ENCODE assay signal across 10 cellular contexts in the genomic region with DNA sequence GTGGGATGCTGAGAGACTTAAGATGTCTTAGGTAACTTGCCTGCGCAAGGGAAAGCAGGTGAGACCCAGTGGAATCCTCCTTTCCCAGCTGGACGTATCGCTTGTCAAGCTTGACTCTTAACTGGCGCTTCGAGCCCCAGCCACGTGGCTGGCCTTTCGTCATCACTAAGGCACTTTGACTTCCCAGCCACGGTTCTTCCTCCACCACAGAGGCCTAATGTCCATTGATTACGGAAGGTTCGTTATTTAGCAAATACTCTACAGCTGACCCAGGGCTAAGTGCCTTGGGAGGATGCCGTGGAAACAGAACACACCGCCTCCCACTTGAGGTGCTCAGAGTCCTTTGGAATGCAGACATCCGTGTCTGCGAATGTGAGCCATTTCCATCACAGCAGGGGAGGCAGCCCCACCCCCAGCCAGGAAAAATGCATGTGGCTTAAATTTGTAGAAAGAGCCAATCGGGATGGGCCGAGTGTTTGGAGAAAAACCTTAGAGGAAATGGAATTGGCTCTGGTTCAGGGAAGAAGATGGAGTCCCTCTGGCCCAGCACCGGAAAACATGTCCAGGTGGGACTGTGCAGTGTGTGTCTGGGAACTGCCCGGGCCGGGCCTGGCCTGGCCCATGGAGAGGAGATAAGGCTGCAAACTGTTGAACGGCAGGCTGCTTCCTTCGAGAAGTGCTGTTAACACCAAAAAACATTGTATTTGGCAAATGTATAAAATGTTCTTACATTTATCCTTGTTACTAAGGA.
DNase-seq lines count a peak whose midpoint lies in the region; ATAC-seq, FAIRE-seq and TF ChIP-seq lines count a peak whose summit lies in the region.
"Had no signal": no experiment of that assay in that cellular context is flagged by ENCODE, and none has a peak within 500 bp of the region (broad histone marks: within the 10 kb centered on the region; RNA-seq: fewer than 3 reads in every experiment).

No MANE protein-coding gene starts in this region.

- DNase-seq in AG10803 (ENCODE audit: low read depth) (peak; percentile 58), DND-41 (no peak), astrocyte (ENCODE audit: low read depth) (peak; percentile 62), memory B cell (ENCODE audit: low spot score in 2 of 2) (no peak), Calu3 (no peak), endothelial cell (ENCODE audit: low spot score) (no peak), COLO829 (ENCODE audit: low spot score) (no peak)
- no peak for DNase-seq in activated CD4-positive, alpha-beta memory T cell treated with anti-CD3 and anti-CD28 coated beads, Interleukin-2, amount 10 ng/mL, durations not matched to agents 7 days and 5 days
- DNase-seq: activated naive CD4-positive, alpha-beta T cell treated with anti-CD3 and anti-CD28 coated beads, Interleukin-2, amount 50 U/mL, for 16 hours; T1000 had no signal

- BruUV-seq in Calu3 (replicated peaks; lab: Mats Ljungman, UMichigan) = no TSS peak

- H2AFZ ChIP-seq in DND-41 (ENCODE audit: low read depth, low read length) = no peak overlapping the region
- peak overlapping the region; percentile 13 for H2AFZ ChIP-seq in astrocyte (ENCODE audit: low read depth, low read length)

- H4K20me1 ChIP-seq in DND-41 (ENCODE audit: insufficient read depth, low read length) = no peaks in the 10 kb centered on the region
- H4K20me1 ChIP-seq in astrocyte (ENCODE audit: insufficient read depth, low read length) = no peaks in the 10 kb centered on the region

- TF ChIP-seq CTCF in AG10803 (conservative IDR thresholded peaks at IDR 0.05; ENCODE audit: low read length) (no peak), DND-41 (IDR thresholded peaks at IDR 0.05; ENCODE audit: borderline replicate concordance, extremely low read depth, low read length, poor library complexity, severe bottlenecking) (no peak), astrocyte (IDR thresholded peaks at IDR 0.05; ENCODE audit: insufficient read depth, low read depth, low read length) (no peak), Calu3 (IDR thresholded peaks at IDR 0.05; ENCODE audit: unreplicated experiment) (no peak), endothelial cell (IDR thresholded peaks at IDR 0.05; ENCODE audit: unreplicated experiment) (no peak)

- H3K36me3 Mint-ChIP-seq in astrocyte (ENCODE audit: low read depth, unreplicated experiment) (peaks cover 5% of the 10 kb centered on the region), memory B cell (peaks cover 23% of the 10 kb centered on the region), Calu3 (ENCODE audit: insufficient read depth, unreplicated experiment) (peaks cover 8% of the 10 kb centered on the region), endothelial cell (ENCODE audit: low read depth, unreplicated experiment) (peaks cover 4% of the 10 kb centered on the region)
- peaks cover 58% of the 10 kb centered on the region for H3K36me3 Mint-ChIP-seq in activated CD4-positive, alpha-beta memory T cell treated with anti-CD3 and anti-CD28 coated beads, Interleukin-2, amount 10 ng/mL, durations not matched to agents 7 days and 5 days (ENCODE audit: low read depth)

- H3K36me3 ChIP-seq in DND-41 (ENCODE audit: insufficient read depth, low read length) (no peaks in the 10 kb centered on the region), astrocyte (ENCODE audit: insufficient read depth, low read length) (no peaks in the 10 kb centered on the region)

- H3K27ac Mint-ChIP-seq in astrocyte (ENCODE audit: unreplicated experiment) = peak overlapping the region; percentile 95
- H3K27ac Mint-ChIP-seq in memory B cell = peak overlapping the region; percentile 97
- no peak overlapping the region for H3K27ac Mint-ChIP-seq in Calu3 (ENCODE audit: unreplicated experiment)
- H3K27ac Mint-ChIP-seq in endothelial cell (ENCODE audit: unreplicated experiment) = no peak overlapping the region
- H3K27ac Mint-ChIP-seq in activated CD4-positive, alpha-beta memory T cell treated with anti-CD3 and anti-CD28 coated beads, Interleukin-2, amount 10 ng/mL, durations not matched to agents 7 days and 5 days = no peak overlapping the region

- H3K27me3 Mint-ChIP-seq in astrocyte (ENCODE audit: low read depth, unreplicated experiment) (peaks cover 6% of the 10 kb centered on the region), memory B cell (no peaks in the 10 kb centered on the region), Calu3 (ENCODE audit: unreplicated experiment) (no peaks in the 10 kb centered on the region), endothelial cell (ENCODE audit: unreplicated experiment) (no peaks in the 10 kb centered on the region)
- H3K27me3 Mint-ChIP-seq in activated CD4-positive, alpha-beta memory T cell treated with anti-CD3 and anti-CD28 coated beads, Interleukin-2, amount 10 ng/mL, durations not matched to agents 7 days and 5 days = no peaks in the 10 kb centered on the region

- H3K4me3 Mint-ChIP-seq in astrocyte (ENCODE audit: unreplicated experiment) = no peak overlapping the region
- peak overlapping the region; percentile 47 for H3K4me3 Mint-ChIP-seq in memory B cell
- H3K4me3 Mint-ChIP-seq in Calu3 (ENCODE audit: low read depth, unreplicated experiment) = no peak overlapping the region
- no peak overlapping the region for H3K4me3 Mint-ChIP-seq in endothelial cell (ENCODE audit: unreplicated experiment)
- H3K4me3 Mint-ChIP-seq in activated CD4-positive, alpha-beta memory T cell treated with anti-CD3 and anti-CD28 coated beads, Interleukin-2, amount 10 ng/mL, durations not matched to agents 7 days and 5 days = no peak overlapping the region

- CTCF ChIA-PET in Calu3 (lab: Charles Lee) = no interaction called here
- CTCF ChIA-PET in activated CD4-positive, alpha-beta memory T cell treated with anti-CD3 and anti-CD28 coated beads, Interleukin-2, amount 10 ng/mL, durations not matched to agents 7 days and 5 days (lab: Charles Lee) = no interaction called here

- no peaks in the 10 kb centered on the region for H3K27me3 ChIP-seq in DND-41 (ENCODE audit: insufficient read depth, low read length, poor library complexity)
- H3K27me3 ChIP-seq in astrocyte (ENCODE audit: insufficient read depth, low read length) = no peaks in the 10 kb centered on the region

- H3K4me3 ChIP-seq in AG10803 (ENCODE audit: low read length) (no peak overlapping the region), DND-41 (ENCODE audit: low read depth in 1 of 2, low read length in 2 of 2) (peak overlapping the region in 1 of 2 experiments; percentile 81; a peak in 2 of 4 replicates), astrocyte (ENCODE audit: insufficient read depth, low read depth, low read length) (no peak overlapping the region)

- H3K4me2 ChIP-seq in DND-41 (ENCODE audit: insufficient read depth, low read length) = peak overlapping the region; percentile 86
- H3K4me2 ChIP-seq in astrocyte (ENCODE audit: low read length) = no peak overlapping the region

- H3K4me1 ChIP-seq in DND-41 (ENCODE audit: insufficient read depth, low read length) = peaks cover 28% of the 10 kb centered on the region
- H3K4me1 ChIP-seq in astrocyte (ENCODE audit: insufficient read depth, low read length) = peaks cover 13% of the 10 kb centered on the region

- H3K79me2 ChIP-seq in DND-41 (ENCODE audit: insufficient read depth, low read length) (no peaks in the 10 kb centered on the region), astrocyte (ENCODE audit: insufficient read depth, low read length) (no peaks in the 10 kb centered on the region)

- H3K9me3 ChIP-seq in DND-41 (ENCODE audit: insufficient read depth, low read length, severe bottlenecking) (no peaks in the 10 kb centered on the region), astrocyte (ENCODE audit: insufficient read depth, low read depth, low read length) (no peaks in the 10 kb centered on the region)

- intact Hi-C loops in Calu3 (cut with micrococcal nuclease; ENCODE audit: unreplicated experiment) = no loop called here

- H3K9ac ChIP-seq in DND-41 (ENCODE audit: low read depth, low read length) (peak overlapping the region; percentile 62), astrocyte (ENCODE audit: low read length) (no peak overlapping the region)

- H3K9me3 Mint-ChIP-seq in astrocyte (ENCODE audit: unreplicated experiment) (no peaks in the 10 kb centered on the region), memory B cell (no peaks in the 10 kb centered on the region), Calu3 (ENCODE audit: low read depth, unreplicated experiment) (no peaks in the 10 kb centered on the region), endothelial cell (ENCODE audit: unreplicated experiment) (no peaks in the 10 kb centered on the region)
- H3K9me3 Mint-ChIP-seq in activated CD4-positive, alpha-beta memory T cell treated with anti-CD3 and anti-CD28 coated beads, Interleukin-2, amount 10 ng/mL, durations not matched to agents 7 days and 5 days = no peaks in the 10 kb centered on the region

- ATAC-seq in DND-41 (ENCODE audit: insufficient read depth, low read depth) (no peak), memory B cell (ENCODE audit: low read depth) (no peak)

- no peak for FAIRE-seq in astrocyte (lab: Jason Lieb, UNC)

- POLR2A ChIA-PET in activated CD4-positive, alpha-beta memory T cell treated with anti-CD3 and anti-CD28 coated beads, Interleukin-2, amount 10 ng/mL, durations not matched to agents 7 days and 5 days (lab: Charles Lee) = interaction anchor here (2.9 kb wide), 1 partner anchor 56 kb away, joined by 22 read pairs; no protein-coding TSS in a partner anchor

- peak overlapping the region; percentile 93 for H3K27ac ChIP-seq in DND-41 (ENCODE audit: low read length)
- no peak overlapping the region for H3K27ac ChIP-seq in astrocyte (ENCODE audit: low read depth, low read length)

- peaks cover 31% of the 10 kb centered on the region for H3K4me1 Mint-ChIP-seq in astrocyte (ENCODE audit: low read depth, unreplicated experiment)
- peaks cover 29% of the 10 kb centered on the region for H3K4me1 Mint-ChIP-seq in memory B cell
- H3K4me1 Mint-ChIP-seq in Calu3 (ENCODE audit: low read depth, unreplicated experiment) = no peaks in the 10 kb centered on the region
- peaks cover 12% of the 10 kb centered on the region for H3K4me1 Mint-ChIP-seq in endothelial cell (ENCODE audit: unreplicated experiment)
- H3K4me1 Mint-ChIP-seq in activated CD4-positive, alpha-beta memory T cell treated with anti-CD3 and anti-CD28 coated beads, Interleukin-2, amount 10 ng/mL, durations not matched to agents 7 days and 5 days = peaks cover 34% of the 10 kb centered on the region

Comparison
In these comparisons a context has a peak if more than half of its experiments do, and no peak if none do; other contexts are left out.
1. DNase-seq: peak in AG10803 (single experiment) and astrocyte (single experiment); none in DND-41 (single experiment), memory B cell (0 of 2), Calu3 (single experiment), endothelial cell (single experiment), activated CD4-positive, alpha-beta memory T cell treated with anti-CD3 and anti-CD28 coated beads, Interleukin-2, amount 10 ng/mL, durations not matched to agents 7 days and 5 days (single experiment) and COLO829 (single experiment).
2. H3K27ac Mint-ChIP-seq: peak in astrocyte (single experiment) and memory B cell (single experiment); none in Calu3 (single experiment), endothelial cell (single experiment) and activated CD4-positive, alpha-beta memory T cell treated with anti-CD3 and anti-CD28 coated beads, Interleukin-2, amount 10 ng/mL, durations not matched to agents 7 days and 5 days (single experiment).